ENCODE assay signal across 19 cellular contexts in the genomic region with DNA sequence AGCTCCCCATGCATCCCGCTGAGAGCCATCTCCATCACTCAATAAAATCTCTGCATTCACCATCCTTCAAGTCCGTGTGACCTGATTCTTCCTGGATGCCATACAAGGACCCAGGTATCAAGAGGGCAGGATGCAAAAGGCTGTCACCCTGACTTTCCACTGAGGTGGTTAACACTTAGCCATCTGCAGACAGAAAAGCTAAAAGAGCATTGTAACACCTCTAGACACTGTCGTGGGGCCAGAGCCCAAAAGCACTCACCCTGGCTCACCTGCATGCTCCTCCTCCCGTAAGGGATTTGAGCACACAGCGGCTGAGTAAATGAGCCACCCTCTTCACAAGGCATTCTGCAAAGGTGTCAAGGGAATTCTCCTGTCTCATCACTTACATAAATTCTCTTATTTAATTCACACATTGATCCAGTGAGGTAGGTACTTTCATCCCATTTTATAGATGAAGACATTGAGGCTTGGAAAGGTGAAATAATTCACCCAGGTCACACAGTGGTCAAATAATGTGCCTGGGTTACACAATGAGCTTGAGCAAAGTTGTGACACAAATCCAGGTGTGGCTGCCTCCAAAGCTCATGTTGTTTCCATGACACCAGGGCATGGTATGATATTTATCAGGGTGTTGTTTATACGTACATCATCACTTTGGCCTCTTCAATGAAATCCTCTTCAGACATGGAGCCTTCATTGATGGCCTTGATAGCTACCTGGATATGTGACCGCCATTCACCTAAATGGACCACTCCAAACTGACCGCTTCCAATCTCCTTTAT.
"Had no signal": no experiment of that assay in that cellular context is flagged by ENCODE, and none has a peak within 500 bp of the region (broad histone marks: within the 10 kb centered on the region; RNA-seq: fewer than 3 reads in every experiment).

No MANE protein-coding gene starts in this region.

- H3K9me3 Mint-ChIP-seq: activated T-cell treated with anti-CD3 and anti-CD28 coated beads, Interleukin-2, amount 50 U/mL, for 4 hours; naive B cell; stimulated activated memory B cell treated with anti-CD40 and anti-IgM and Interleukin-4, amounts not matched to agents 10 μg/mL and 1 μg/mL and 100 μg/mL, for 72 hours had no signal

- H3K27me3 ChIP-seq: suprapubic skin, upper lobe of right lung had no signal

- H3K27me3 Mint-ChIP-seq: progenitor cell of endocrine pancreas; stimulated activated memory B cell treated with anti-CD40 and anti-IgM and Interleukin-4, amounts not matched to agents 10 μg/mL and 1 μg/mL and 100 μg/mL, for 72 hours had no signal

- H3K27ac ChIP-seq: coronary artery, SJCRH30, suprapubic skin, upper lobe of right lung, WERI-Rb-1 had no signal

- H3K36me3 ChIP-seq: SJCRH30, suprapubic skin, upper lobe of right lung, WERI-Rb-1 had no signal

- H3K4me3 Mint-ChIP-seq: activated T-cell treated with anti-CD3 and anti-CD28 coated beads, Interleukin-2, amount 50 U/mL, for 4 hours; naive B cell; stimulated activated memory B cell treated with anti-CD40 and anti-IgM and Interleukin-4, amounts not matched to agents 10 μg/mL and 1 μg/mL and 100 μg/mL, for 72 hours had no signal

- H3K4me1 Mint-ChIP-seq: stimulated activated memory B cell treated with anti-CD40 and anti-IgM and Interleukin-4, amounts not matched to agents 10 μg/mL and 1 μg/mL and 100 μg/mL, for 72 hours had no signal

- H3K4me1 ChIP-seq: SJCRH30, suprapubic skin, upper lobe of right lung had no signal

- H3K9me3 ChIP-seq: SJCRH30, suprapubic skin, upper lobe of right lung had no signal

- H3K4me3 ChIP-seq: coronary artery, lung, SJCRH30, suprapubic skin, upper lobe of right lung had no signal

- DNase-seq: activated CD4-positive, alpha-beta T cell treated with anti-CD3 and anti-CD28 coated beads for 48 hours; activated gamma-delta T cell; activated T-cell treated with anti-CD3 and anti-CD28 coated beads, Interleukin-2, amount 50 U/mL, for 4 hours; central memory CD4-positive, alpha-beta T cell; effector CD8-positive, alpha-beta T cell; hypothalamus; midbrain; naive B cell; right cardiac atrium; SJCRH30; SW 1271; T1000; upper lobe of right lung; WERI-Rb-1 had no signal

- H3K27ac Mint-ChIP-seq: naive B cell; stimulated activated memory B cell treated with anti-CD40 and anti-IgM and Interleukin-4, amounts not matched to agents 10 μg/mL and 1 μg/mL and 100 μg/mL, for 72 hours had no signal

- H3K36me3 Mint-ChIP-seq: naive B cell had no signal

- ATAC-seq: activated T-cell treated with anti-CD3 and anti-CD28 coated beads, Interleukin-2, amount 50 U/mL, for 4 hours; right cardiac atrium; stimulated activated memory B cell treated with anti-CD40 and anti-IgM and Interleukin-4, amounts not matched to agents 10 μg/mL and 1 μg/mL and 100 μg/mL, for 72 hours; upper lobe of right lung had no signal
